ENCODE assay signal across 18 cellular contexts in the genomic region with DNA sequence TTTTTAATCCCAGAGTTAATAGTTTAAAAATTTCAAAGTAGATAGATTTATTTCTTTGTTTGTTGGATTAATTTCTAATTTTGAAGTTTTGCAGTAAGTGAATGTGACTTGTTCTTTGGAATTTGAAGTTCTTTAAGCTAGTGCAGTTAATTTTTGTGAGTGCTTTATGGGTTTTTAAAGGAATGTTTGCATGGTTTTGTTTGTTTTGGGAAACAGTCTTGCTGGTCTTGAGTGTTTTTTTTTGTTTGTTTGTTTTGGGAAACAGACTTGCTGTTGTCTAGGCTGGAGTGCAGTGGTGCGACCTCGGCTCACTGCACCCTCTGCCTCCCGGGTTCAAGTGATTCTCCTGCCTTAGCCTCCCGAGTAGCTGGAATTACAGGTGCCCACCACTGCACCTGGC. TPM values are rescaled to one million over a fixed set of nuclear protein-coding genes. Genes with fewer than 3 reads are reported as not detected.
DNase-seq lines count a peak whose midpoint lies in the region; ATAC-seq and TF ChIP-seq lines count a peak whose summit lies in the region.
"Had no signal": no experiment of that assay in that cellular context is flagged by ENCODE, and none has a peak within 500 bp of the region (broad histone marks: within the 10 kb centered on the region; RNA-seq: fewer than 3 reads in every experiment).

No MANE protein-coding gene starts in this region.

- H3K4me3 ChIP-seq in OCI-LY7 (ENCODE audit: low read depth, low read length, poor library complexity, severe bottlenecking) (no peak overlapping the region), upper lobe of left lung (no peak overlapping the region)
- H3K4me3 ChIP-seq: neural progenitor cell had no signal

- no peak overlapping the region for H2AFZ ChIP-seq in OCI-LY7 (ENCODE audit: low read length)
- H2AFZ ChIP-seq: neural progenitor cell had no signal

- no TSS peak for BruUV-seq in OCI-LY7 (replicated peaks; lab: Mats Ljungman, UMichigan)

- no peak for TF ChIP-seq POLR2A in upper lobe of left lung (IDR thresholded peaks at IDR 0.05)

- 69 to 86% methylated on average over 4 of the region's 4 CpGs for WGBS in upper lobe of left lung, 2 donors

- ATAC-seq in activated T-cell treated with anti-CD3 and anti-CD28 coated beads, Interleukin-2, amount 50 U/mL, for 72 hours (replicated peaks in 1 of 2), result no peak
- ATAC-seq in stimulated activated effector memory CD8-positive, alpha-beta T cell treated with anti-CD3 and anti-CD28 coated beads, Interleukin-12 subunit alpha, Interleukin-12 subunit beta, amount 100 ng/mL, for 72 hours, result no peak
- ATAC-seq in foreskin keratinocyte (no peak), upper lobe of left lung (ENCODE audit: low FRiP score in 2 of 2) (no peak)
- ATAC-seq: Panc1; stimulated activated naive CD8-positive, alpha-beta T cell treated with anti-CD3 and anti-CD28 coated beads, Interleukin-15, amount 100 ng/mL, for 72 hours had no signal

- DNase-seq in activated T-cell treated with anti-CD3 and anti-CD28 coated beads, Interleukin-2, amount 50 U/mL, for 72 hours, result no peak
- DNase-seq in activated T-cell treated with anti-CD3 and anti-CD28 coated beads, Interleukin-2, amount 50 U/mL, for 1 hour, result no peak
- DNase-seq in OCI-LY7 (ENCODE audit: low spot score), result no peak
- DNase-seq in stimulated activated effector memory CD8-positive, alpha-beta T cell treated with anti-CD3 and anti-CD28 coated beads, Interleukin-12 subunit alpha, Interleukin-12 subunit beta, amount 100 ng/mL, for 72 hours (ENCODE audit: low spot score in 2 of 2), result no peak
- no peak for DNase-seq in foreskin keratinocyte
- no peak for DNase-seq in NCI-H510A treated with DMSO at 0.1 percent for 48 hours (lab: John Stamatoyannopoulos, UW)
- DNase-seq in upper lobe of left lung, result no peak
- DNase-seq: activated CD4-positive, alpha-beta T cell treated with anti-CD3 and anti-CD28 coated beads, Interleukin-2, amount 50 U/mL, for 48 hours; amygdala; cerebellar nuclear complex; Karpas-422; NCI-H1417; NCI-H2171; NCI-H748 treated with DMSO at 0.1 percent for 48 hours; stimulated activated naive CD8-positive, alpha-beta T cell treated with anti-CD3 and anti-CD28 coated beads, Interleukin-15, amount 100 ng/mL, for 72 hours had no signal

- H3K27me3 ChIP-seq in foreskin keratinocyte, result no peaks in the 10 kb centered on the region
- no peaks in the 10 kb centered on the region for H3K27me3 ChIP-seq in upper lobe of left lung
- H3K27me3 ChIP-seq: neural progenitor cell had no signal

- H3K9me3 ChIP-seq in OCI-LY7 (ENCODE audit: low read length) (no peaks in the 10 kb centered on the region), upper lobe of left lung (no peaks in the 10 kb centered on the region)

- peaks cover 80% of the 10 kb centered on the region for H3K4me1 Mint-ChIP-seq in activated T-cell treated with anti-CD3 and anti-CD28 coated beads, Interleukin-2, amount 50 U/mL, for 72 hours (ENCODE audit: low read depth)
- H3K4me1 Mint-ChIP-seq in dendritic cell treated with granulocyte-macrophage colony-stimulating factor and Interleukin-4, amounts not matched to agents 40 ng/mL and 50 ng/mL, for 4 days (ENCODE audit: low read depth), result peaks cover 75% of the 10 kb centered on the region
- peaks cover 72% of the 10 kb centered on the region for H3K4me1 Mint-ChIP-seq in stimulated activated effector memory CD8-positive, alpha-beta T cell treated with anti-CD3 and anti-CD28 coated beads, Interleukin-12 subunit alpha, Interleukin-12 subunit beta, amount 100 ng/mL, for 72 hours

- TF ChIP-seq CTCF in OCI-LY7 (conservative IDR thresholded peaks at IDR 0.05; ENCODE audit: low read length) (no peak), foreskin keratinocyte (conservative IDR thresholded peaks at IDR 0.05) (no peak), upper lobe of left lung (IDR thresholded peaks at IDR 0.05) (no peak)

- H3K9me3 Mint-ChIP-seq in activated T-cell treated with anti-CD3 and anti-CD28 coated beads, Interleukin-2, amount 50 U/mL, for 72 hours, result no peaks in the 10 kb centered on the region
- no peaks in the 10 kb centered on the region for H3K9me3 Mint-ChIP-seq in dendritic cell treated with granulocyte-macrophage colony-stimulating factor and Interleukin-4, amounts not matched to agents 40 ng/mL and 50 ng/mL, for 4 days
- H3K9me3 Mint-ChIP-seq in stimulated activated effector memory CD8-positive, alpha-beta T cell treated with anti-CD3 and anti-CD28 coated beads, Interleukin-12 subunit alpha, Interleukin-12 subunit beta, amount 100 ng/mL, for 72 hours, result no peaks in the 10 kb centered on the region
- H3K9me3 Mint-ChIP-seq: stimulated activated naive CD8-positive, alpha-beta T cell treated with anti-CD3 and anti-CD28 coated beads, Interleukin-15, amount 100 ng/mL, for 72 hours had no signal

- H3K4me2 ChIP-seq in OCI-LY7 (ENCODE audit: low read length), result peak overlapping the region; percentile 68; the same call in 1 of the 2 replicates
- H3K4me2 ChIP-seq: neural progenitor cell had no signal

- intact Hi-C loops in OCI-LY7 (cut with micrococcal nuclease; ENCODE audit: unreplicated experiment), result no loop called here
- intact Hi-C loops in dendritic cell treated with granulocyte-macrophage colony-stimulating factor and Interleukin-4, amounts not matched to agents 40 ng/mL and 50 ng/mL, for 4 days (cut with micrococcal nuclease), result no loop called here

- H3K79me2 ChIP-seq in OCI-LY7 (ENCODE audit: insufficient read depth, low read depth, low read length), result peaks cover 100% of the 10 kb centered on the region

- POLR2A ChIA-PET in OCI-LY7 (lab: Charles Lee), result interaction anchor here (0.6 kb wide), 1 partner anchor 1706 kb away, joined by 3 read pairs; no protein-coding TSS in a partner anchor

- TF ChIP-seq EP300 in upper lobe of left lung (IDR thresholded peaks at IDR 0.05), result no peak

- CTCF ChIA-PET in OCI-LY7 (lab: Charles Lee; ENCODE audit: unreplicated experiment), result no interaction called here

- H3K27ac ChIP-seq in OCI-LY7 (ENCODE audit: low read depth, low read length, poor library complexity, severe bottlenecking), result no peak overlapping the region
- H3K27ac ChIP-seq in foreskin keratinocyte, result no peak overlapping the region
- H3K27ac ChIP-seq in upper lobe of left lung, result no peak overlapping the region
- H3K27ac ChIP-seq: neural progenitor cell had no signal

- peak overlapping the region in 1 of 2 donors; percentile 45 for H3K4me3 Mint-ChIP-seq in activated T-cell treated with anti-CD3 and anti-CD28 coated beads, Interleukin-2, amount 50 U/mL, for 72 hours
- peak overlapping the region; percentile 47 for H3K4me3 Mint-ChIP-seq in dendritic cell treated with granulocyte-macrophage colony-stimulating factor and Interleukin-4, amounts not matched to agents 40 ng/mL and 50 ng/mL, for 4 days
- H3K4me3 Mint-ChIP-seq in stimulated activated effector memory CD8-positive, alpha-beta T cell treated with anti-CD3 and anti-CD28 coated beads, Interleukin-12 subunit alpha, Interleukin-12 subunit beta, amount 100 ng/mL, for 72 hours, result peak overlapping the region; percentile 2
- H3K4me3 Mint-ChIP-seq: neural progenitor cell had no signal

- H3K27ac Mint-ChIP-seq in activated T-cell treated with anti-CD3 and anti-CD28 coated beads, Interleukin-2, amount 50 U/mL, for 72 hours, result peak overlapping the region; percentile 80
- peak overlapping the region; percentile 77 for H3K27ac Mint-ChIP-seq in dendritic cell treated with granulocyte-macrophage colony-stimulating factor and Interleukin-4, amounts not matched to agents 40 ng/mL and 50 ng/mL, for 4 days
- no peak overlapping the region for H3K27ac Mint-ChIP-seq in stimulated activated effector memory CD8-positive, alpha-beta T cell treated with anti-CD3 and anti-CD28 coated beads, Interleukin-12 subunit alpha, Interleukin-12 subunit beta, amount 100 ng/mL, for 72 hours
- H3K27ac Mint-ChIP-seq: neural progenitor cell had no signal

- no peaks in the 10 kb centered on the region for H3K27me3 Mint-ChIP-seq in activated T-cell treated with anti-CD3 and anti-CD28 coated beads, Interleukin-2, amount 50 U/mL, for 72 hours (ENCODE audit: low read depth)
- H3K27me3 Mint-ChIP-seq in dendritic cell treated with granulocyte-macrophage colony-stimulating factor and Interleukin-4, amounts not matched to agents 40 ng/mL and 50 ng/mL, for 4 days, result no peaks in the 10 kb centered on the region
- H3K27me3 Mint-ChIP-seq: stimulated activated naive CD8-positive, alpha-beta T cell treated with anti-CD3 and anti-CD28 coated beads, Interleukin-15, amount 100 ng/mL, for 72 hours had no signal

- H3K36me3 Mint-ChIP-seq in activated T-cell treated with anti-CD3 and anti-CD28 coated beads, Interleukin-2, amount 50 U/mL, for 72 hours (ENCODE audit: insufficient read depth in 2 of 2), result peaks cover 3 to 22% of the 10 kb centered on the region in 2 donors
- peaks cover 50% of the 10 kb centered on the region for H3K36me3 Mint-ChIP-seq in dendritic cell treated with granulocyte-macrophage colony-stimulating factor and Interleukin-4, amounts not matched to agents 40 ng/mL and 50 ng/mL, for 4 days (ENCODE audit: low read depth)
- peaks cover 63% of the 10 kb centered on the region for H3K36me3 Mint-ChIP-seq in stimulated activated effector memory CD8-positive, alpha-beta T cell treated with anti-CD3 and anti-CD28 coated beads, Interleukin-12 subunit alpha, Interleukin-12 subunit beta, amount 100 ng/mL, for 72 hours

- H4K20me1 ChIP-seq in OCI-LY7 (ENCODE audit: insufficient read depth, low read length), result peaks cover 42% of the 10 kb centered on the region

- no peaks in the 10 kb centered on the region for H3K9me2 ChIP-seq in OCI-LY7 (ENCODE audit: insufficient read depth, low read length)

- H3K36me3 ChIP-seq in OCI-LY7 (ENCODE audit: insufficient read depth, low read length) (peaks cover 58% of the 10 kb centered on the region), upper lobe of left lung (no peaks in the 10 kb centered on the region)
- H3K36me3 ChIP-seq: neural progenitor cell had no signal

- H3K4me1 ChIP-seq in OCI-LY7 (ENCODE audit: insufficient read depth, low read length, poor library complexity, severe bottlenecking), result peaks cover 79% of the 10 kb centered on the region
- peaks cover 37% of the 10 kb centered on the region for H3K4me1 ChIP-seq in foreskin keratinocyte
- peaks cover 82 to 97% (median 91%) of the 10 kb centered on the region in 4 donors for H3K4me1 ChIP-seq in upper lobe of left lung
- H3K4me1 ChIP-seq: neural progenitor cell had no signal

RNA-seq across cellular contexts. Expression of gene PANK2, which starts 9.5 kb away (rescaled TPM):
- 10 to 100 TPM; 60.6 to 67.4 TPM for total RNA-seq in activated T-cell treated with anti-CD3 and anti-CD28 coated beads, Interleukin-2, amount 50 U/mL, for 72 hours
- 40.9 and 46.1 TPM in 2 replicates for total RNA-seq in OCI-LY7 (2014; rRNA removed; shearing (Covaris generic))
- 66.6 and 71.3 TPM in 2 replicates for total RNA-seq in OCI-LY7 (2022)
- 33.4 and 35.4 TPM in 2 replicates for total RNA-seq in foreskin keratinocyte
- polyA plus RNA-seq in foreskin keratinocyte, result 26.3 and 27.8 TPM in 2 replicates
- total RNA-seq in upper lobe of left lung, result 10 to 100 TPM; 34.3 to 58.7 (median 50.4) TPM

RNA-seq across cellular contexts. Expression of gene MAVS, which starts 52.0 kb away (rescaled TPM):
- total RNA-seq in activated T-cell treated with anti-CD3 and anti-CD28 coated beads, Interleukin-2, amount 50 U/mL, for 72 hours, result 10 to 100 TPM; 27.9 to 29.8 TPM
- 15.3 and 19.8 TPM in 2 replicates for total RNA-seq in OCI-LY7 (2014; rRNA removed; shearing (Covaris generic))
- total RNA-seq in OCI-LY7 (2022), result 35.5 and 37.2 TPM in 2 replicates
- total RNA-seq in foreskin keratinocyte, result 20.4 and 22.0 TPM in 2 replicates
- 8.0 and 8.4 TPM in 2 replicates for polyA plus RNA-seq in foreskin keratinocyte
- total RNA-seq in upper lobe of left lung, result 10 to 100 TPM; 31.0 to 54.5 (median 39.9) TPM
